1 cellular context compared by ENCODE assay signal in genomic region chr20:46638367-46639274, GRCh38.
TF ChIP-seq lines count a peak whose summit lies in the region.

No MANE protein-coding gene starts in this region.

TF ChIP-seq in HepG2, 621 proteins besides CTCF, POLR2A, EP300 and RAD21 (continued from another document and continues in another):
- TF ChIP-seq GRHL1 (CRISPR knock-in tag; conservative IDR thresholded peaks at IDR 0.05) (no peak), ZNF263 (CRISPR knock-in tag; IDR thresholded peaks at IDR 0.05) (peak; percentile 49; the same call in 1 of the 2 replicates), PLRG1 (conservative IDR thresholded peaks at IDR 0.05) (no peak), TCF7 (IDR thresholded peaks at IDR 0.05; ENCODE audit: low read depth) (peak; percentile 71), ZNF546 (CRISPR knock-in tag; conservative IDR thresholded peaks at IDR 0.05) (no peak), PTBP1 (IDR thresholded peaks at IDR 0.05; ENCODE audit: low read depth, low read length, poor library complexity, severe bottlenecking) (no peak), MED1 (CRISPR knock-in tag; IDR thresholded peaks at IDR 0.05) (0 out of 2 replicates have a peak, but pooled peaks have one; percentile 40), AFF4 (CRISPR knock-in tag; IDR thresholded peaks at IDR 0.05) (peak; percentile 62; the same call in 1 of the 2 replicates), ZNF121 (CRISPR knock-in tag; IDR thresholded peaks at IDR 0.05) (no peak; the same call in 1 of the 2 replicates), SSRP1 (CRISPR knock-in tag; IDR thresholded peaks at IDR 0.05) (peak; percentile 18; the same call in 1 of the 2 replicates), MYPOP (CRISPR knock-in tag; IDR thresholded peaks at IDR 0.05) (no peak), HNRNPL (IDR thresholded peaks at IDR 0.05; ENCODE audit: low read depth, low read length) (peak; percentile 99), TBX2 (CRISPR knock-in tag; IDR thresholded peaks at IDR 0.05; ENCODE audit: borderline replicate concordance) (peak; percentile 53; the same call in 1 of the 2 replicates), TFE3 (CRISPR knock-in tag; IDR thresholded peaks at IDR 0.05) (0 out of 2 replicates have a peak, but pooled peaks have one; percentile 12), DBP (CRISPR knock-in tag; IDR thresholded peaks at IDR 0.05; ENCODE audit: not compliant biosample characterization) (no peak), ZSCAN20 (CRISPR knock-in tag; IDR thresholded peaks at IDR 0.05; ENCODE audit: borderline replicate concordance) (no peak), ZMYM3 (CRISPR knock-in tag; IDR thresholded peaks at IDR 0.05) (peak; percentile 99), ZNF652 (CRISPR knock-in tag; IDR thresholded peaks at IDR 0.05; ENCODE audit: borderline replicate concordance, low read depth) (no peak), ZNF589 (CRISPR knock-in tag; conservative IDR thresholded peaks at IDR 0.05) (no peak), XBP1 (CRISPR knock-in tag; IDR thresholded peaks at IDR 0.05) (no peak), ZNF468 (CRISPR knock-in tag; IDR thresholded peaks at IDR 0.05) (no peak), ZNF567 (CRISPR knock-in tag; IDR thresholded peaks at IDR 0.05; ENCODE audit: borderline replicate concordance) (peak; percentile 84), HOXD1 (CRISPR knock-in tag; IDR thresholded peaks at IDR 0.05) (no peak), ONECUT2 (CRISPR knock-in tag; IDR thresholded peaks at IDR 0.05) (no peak), GABPB1 (CRISPR knock-in tag; IDR thresholded peaks at IDR 0.05) (0 out of 2 replicates have a peak, but pooled peaks have one; percentile 23), TOPORS (CRISPR knock-in tag; IDR thresholded peaks at IDR 0.05) (no peak), TRAFD1 (CRISPR knock-in tag; IDR thresholded peaks at IDR 0.05; ENCODE audit: borderline replicate concordance) (no peak; the same call in 1 of the 2 replicates), SP1 (IDR thresholded peaks at IDR 0.05) (no peak), SP1 (CRISPR knock-in tag; IDR thresholded peaks at IDR 0.05) (no peak; the same call in 1 of the 2 replicates), MYC (CRISPR knock-in tag; IDR thresholded peaks at IDR 0.05; ENCODE audit: borderline replicate concordance) (peak; percentile 75), CAMTA2 (CRISPR knock-in tag; IDR thresholded peaks at IDR 0.05; ENCODE audit: borderline replicate concordance) (no peak), PITX1 (CRISPR knock-in tag; IDR thresholded peaks at IDR 0.05) (peak; percentile 60), ZNF564 (CRISPR knock-in tag; IDR thresholded peaks at IDR 0.05) (peak; percentile 63; the same call in 1 of the 2 replicates), HNRNPH1 (optimal IDR thresholded peaks at IDR 0.05; ENCODE audit: low read depth, low read length) (no peak), ZZZ3 (CRISPR knock-in tag; IDR thresholded peaks at IDR 0.05; ENCODE audit: borderline replicate concordance) (peak; percentile 58; the same call in 1 of the 2 replicates), KMT2B (CRISPR knock-in tag; IDR thresholded peaks at IDR 0.05) (no peak), POGK (CRISPR knock-in tag; conservative IDR thresholded peaks at IDR 0.05) (0 out of 2 replicates have a peak, but pooled peaks have one; percentile 30), ZC3H13 (CRISPR knock-in tag; IDR thresholded peaks at IDR 0.05) (peak; percentile 70; the same call in 1 of the 2 replicates), RARA (CRISPR knock-in tag; IDR thresholded peaks at IDR 0.05) (peak; percentile 48), NAIF1 (CRISPR knock-in tag; IDR thresholded peaks at IDR 0.05; ENCODE audit: borderline replicate concordance) (no peak; the same call in 1 of the 2 replicates), FOXP4 (CRISPR knock-in tag; IDR thresholded peaks at IDR 0.05) (peak; percentile 44), POGZ (CRISPR knock-in tag; IDR thresholded peaks at IDR 0.05) (no peak), ISX (CRISPR knock-in tag; conservative IDR thresholded peaks at IDR 0.05) (no peak), ZNF773 (CRISPR knock-in tag; IDR thresholded peaks at IDR 0.05; ENCODE audit: borderline replicate concordance) (no peak), ZNF296 (CRISPR knock-in tag; conservative IDR thresholded peaks at IDR 0.05) (peak; percentile 27; the same call in 1 of the 2 replicates), FOXM1 (CRISPR knock-in tag; IDR thresholded peaks at IDR 0.05) (no peak), SP140L (CRISPR knock-in tag; IDR thresholded peaks at IDR 0.05; ENCODE audit: borderline replicate concordance) (no peak), TIGD3 (CRISPR knock-in tag; IDR thresholded peaks at IDR 0.05; ENCODE audit: borderline replicate concordance) (no peak), ARNT (IDR thresholded peaks at IDR 0.05) (no peak), HCFC1 (IDR thresholded peaks at IDR 0.05; ENCODE audit: low read depth, low read length) (no peak), SMAD3 (CRISPR knock-in tag; IDR thresholded peaks at IDR 0.05) (no peak), NFRKB (IDR thresholded peaks at IDR 0.05) (no peak), KAT2B (IDR thresholded peaks at IDR 0.05; ENCODE audit: borderline replicate concordance, low read depth, low read length) (no peak), PREB (CRISPR knock-in tag; IDR thresholded peaks at IDR 0.05) (no peak)
